In the genomic region with DNA sequence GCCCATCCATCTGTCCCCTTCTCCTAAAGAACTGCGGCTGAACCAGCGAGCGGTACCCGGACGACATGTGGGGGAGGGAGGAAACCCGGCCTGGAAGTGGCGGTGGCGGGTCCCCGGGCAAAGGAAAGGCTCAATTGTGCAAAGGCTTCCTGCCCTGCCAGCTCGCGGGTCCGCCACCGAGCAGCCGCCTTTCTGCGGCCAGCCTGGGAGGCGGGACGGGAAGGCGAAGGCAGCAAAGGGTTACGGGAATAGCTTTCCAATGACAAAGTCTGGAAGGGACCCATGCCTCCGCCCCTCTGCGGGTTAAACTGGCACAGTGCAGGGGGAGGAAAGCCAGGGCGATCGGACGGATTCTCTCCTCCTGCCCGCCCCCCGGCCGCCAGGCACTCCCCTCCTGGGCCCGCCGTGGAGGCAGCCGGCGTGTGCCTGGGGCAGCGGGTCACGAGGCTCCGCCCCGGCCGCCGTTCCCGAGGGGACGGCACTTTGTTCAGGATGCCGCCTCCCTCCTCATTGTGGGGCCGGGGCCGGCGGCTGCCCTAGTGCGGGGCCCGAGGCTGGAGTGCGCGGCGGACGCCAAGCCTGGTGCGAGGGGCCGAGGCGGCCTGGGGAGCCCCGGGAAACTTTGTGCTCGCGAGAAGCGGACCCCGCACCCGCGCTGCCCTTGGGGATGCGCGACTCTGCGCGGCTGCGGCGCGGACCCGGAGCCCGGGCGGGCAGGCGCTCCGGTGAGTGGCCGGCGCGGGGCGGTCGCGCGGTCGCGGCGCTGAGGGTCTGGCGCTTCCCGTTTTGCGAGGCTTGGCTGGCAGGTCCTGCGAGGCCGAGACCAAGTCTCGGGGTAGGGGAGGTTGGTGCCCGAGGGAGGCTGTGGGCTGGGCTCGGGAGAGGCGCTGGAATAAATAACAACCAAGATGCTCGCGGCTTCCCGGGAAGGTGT, we compare ENCODE assay signal across 9 cellular contexts. TPM values are rescaled to one million over a fixed set of nuclear protein-coding genes. Genes with fewer than 3 reads are reported as not detected.
DNase-seq lines count a peak whose midpoint lies in the region; ATAC-seq and TF ChIP-seq lines count a peak whose summit lies in the region.
"Had no signal": no experiment of that assay in that cellular context is flagged by ENCODE, and none has a peak within 500 bp of the region (broad histone marks: within the 10 kb centered on the region; RNA-seq: fewer than 3 reads in every experiment).

TSS of gene NAV1 (plus strand) at position 510 of the 934 bp plus-strand sequence. CDS start 83,758 bp downstream, outside the sequence.

- H3K4me3 ChIP-seq in Loucy (ENCODE audit: low read length, poor library complexity, severe bottlenecking) (peak within 1 kb of the TSS; percentile 78), gastroesophageal sphincter (peak within 1 kb of the TSS; percentile 62 to 74)

- no peaks in the 10 kb centered on the region for H3K36me3 ChIP-seq in Loucy (ENCODE audit: insufficient read depth, low read length)
- no peaks in the 10 kb centered on the region for H3K36me3 ChIP-seq in gastroesophageal sphincter

- peak; percentile 47 to 53 for TF ChIP-seq POLR2A in gastroesophageal sphincter (IDR thresholded peaks at IDR 0.05)

- peaks cover 29% of the 10 kb centered on the region for H3K27me3 ChIP-seq in Loucy (ENCODE audit: insufficient read depth, low read length, poor library complexity, severe bottlenecking)
- peaks cover 3% of the 10 kb centered on the region for H3K27me3 ChIP-seq in gastroesophageal sphincter

- peak within 1 kb of the TSS; percentile 77 for H3K4me2 ChIP-seq in Loucy (ENCODE audit: low read depth, low read length, poor library complexity, severe bottlenecking)

- peak within 1 kb of the TSS in 3 of 4 donors; percentile 83 to 89 (median 87) for H3K27ac ChIP-seq in gastroesophageal sphincter

- intact Hi-C loops in activated T-helper 2 cell treated with anti-CD3 and anti-CD28 coated beads, Interferon-gamma antibody, Interleukin-2, Interleukin-4, amounts not matched to agents 10 μg/mL and 5 μg/mL and 100 μg/mL, durations not matched to agents 14 hours and 24 hours and 36 hours (cut with micrococcal nuclease), result no loop called here

- H3F3A ChIP-seq in Loucy (ENCODE audit: low read depth), result no peaks in the 10 kb centered on the region

- peak within 1 kb of the TSS; percentile 45 for H3K4me3 Mint-ChIP-seq in activated T-helper 2 cell treated with anti-CD3 and anti-CD28 coated beads, Interferon-gamma antibody, Interleukin-2, Interleukin-4, amounts not matched to agents 10 μg/mL and 5 μg/mL and 100 μg/mL, durations not matched to agents 14 hours and 24 hours and 36 hours (ENCODE audit: low read depth)
- H3K4me3 Mint-ChIP-seq in nephron, result peak within 1 kb of the TSS; percentile 85 to 89 (median 88)

- DNase-seq in NCI-H1436 (lab: John Stamatoyannopoulos, UW) (peak; percentile 30), NCI-H1436 treated with DMSO at 0.1 percent for 48 hours (lab: John Stamatoyannopoulos, UW) (no peak)
- no peak for DNase-seq in activated T-helper 2 cell treated with anti-CD3 and anti-CD28 coated beads, Interferon-gamma antibody, Interleukin-2, Interleukin-4, amounts not matched to agents 10 μg/mL and 5 μg/mL and 100 μg/mL, durations not matched to agents 14 hours and 24 hours and 36 hours (ENCODE audit: low spot score)
- DNase-seq: DND-41 had no signal

- no peaks in the 10 kb centered on the region for H3K9me3 ChIP-seq in Loucy (ENCODE audit: insufficient read depth, low read depth, low read length)
- H3K9me3 ChIP-seq in gastroesophageal sphincter, result no peaks in the 10 kb centered on the region

- ATAC-seq in gastroesophageal sphincter (peak; percentile 72), HG02798 (IDR thresholded peaks at IDR 0.05; ENCODE audit: poor library complexity, unreplicated experiment) (no peak), HG03097 (IDR thresholded peaks at IDR 0.05; ENCODE audit: low FRiP score, unreplicated experiment) (no peak)

- H3K4me1 Mint-ChIP-seq in activated T-helper 2 cell treated with anti-CD3 and anti-CD28 coated beads, Interferon-gamma antibody, Interleukin-2, Interleukin-4, amounts not matched to agents 10 μg/mL and 5 μg/mL and 100 μg/mL, durations not matched to agents 14 hours and 24 hours and 36 hours (ENCODE audit: low read depth), result peaks cover 8% of the 10 kb centered on the region
- peaks cover 79% of the 10 kb centered on the region for H3K4me1 Mint-ChIP-seq in nephron

- H3K9ac ChIP-seq in Loucy (ENCODE audit: low read depth, low read length, poor library complexity, severe bottlenecking), result peak within 1 kb of the TSS; percentile 60

- H3K27ac Mint-ChIP-seq in activated T-helper 2 cell treated with anti-CD3 and anti-CD28 coated beads, Interferon-gamma antibody, Interleukin-2, Interleukin-4, amounts not matched to agents 10 μg/mL and 5 μg/mL and 100 μg/mL, durations not matched to agents 14 hours and 24 hours and 36 hours, result no peak within 1 kb of the TSS
- H3K27ac Mint-ChIP-seq in nephron, result peak within 1 kb of the TSS; percentile 3 to 76 (median 57)

- H3K27me3 Mint-ChIP-seq in activated T-helper 2 cell treated with anti-CD3 and anti-CD28 coated beads, Interferon-gamma antibody, Interleukin-2, Interleukin-4, amounts not matched to agents 10 μg/mL and 5 μg/mL and 100 μg/mL, durations not matched to agents 14 hours and 24 hours and 36 hours (ENCODE audit: low read depth), result peaks cover 65% of the 10 kb centered on the region
- H3K27me3 Mint-ChIP-seq in nephron (ENCODE audit: low read depth), result peaks cover 68% of the 10 kb centered on the region

- no peaks in the 10 kb centered on the region for H3K9me3 Mint-ChIP-seq in activated T-helper 2 cell treated with anti-CD3 and anti-CD28 coated beads, Interferon-gamma antibody, Interleukin-2, Interleukin-4, amounts not matched to agents 10 μg/mL and 5 μg/mL and 100 μg/mL, durations not matched to agents 14 hours and 24 hours and 36 hours
- H3K9me3 Mint-ChIP-seq in nephron, result no peaks in the 10 kb centered on the region

- TF ChIP-seq CTCF in Loucy (conservative IDR thresholded peaks at IDR 0.05; ENCODE audit: low read length) (no peak), gastroesophageal sphincter (IDR thresholded peaks at IDR 0.05) (peak in 1 of 4 experiments; percentile 8), nephron (IDR thresholded peaks at IDR 0.05; ENCODE audit: unreplicated experiment in 3 of 3) (no peak)

- H3K36me3 Mint-ChIP-seq in activated T-helper 2 cell treated with anti-CD3 and anti-CD28 coated beads, Interferon-gamma antibody, Interleukin-2, Interleukin-4, amounts not matched to agents 10 μg/mL and 5 μg/mL and 100 μg/mL, durations not matched to agents 14 hours and 24 hours and 36 hours (ENCODE audit: low read depth), result no peaks in the 10 kb centered on the region
- no peaks in the 10 kb centered on the region for H3K36me3 Mint-ChIP-seq in nephron (ENCODE audit: low read depth)

- H4K20me1 ChIP-seq in Loucy (ENCODE audit: insufficient read depth, low read length, poor library complexity, severe bottlenecking), result no peaks in the 10 kb centered on the region

- H3K9me2 ChIP-seq in Loucy (replicated peaks; ENCODE audit: low read depth, low read length), result no peaks in the 10 kb centered on the region

- H3K4me1 ChIP-seq in Loucy (ENCODE audit: insufficient read depth, low read length, poor library complexity, severe bottlenecking) (peaks cover 9% of the 10 kb centered on the region), gastroesophageal sphincter (peaks cover 0 to 84% (median 35%) of the 10 kb centered on the region in 3 donors)

- no peaks in the 10 kb centered on the region for H3K79me2 ChIP-seq in Loucy (ENCODE audit: insufficient read depth, low read length)

- H2AFZ ChIP-seq in Loucy (ENCODE audit: low read length), result peak within 1 kb of the TSS; percentile 88

- TF ChIP-seq EP300 in gastroesophageal sphincter (IDR thresholded peaks at IDR 0.05), result no peak

- WGBS in gastroesophageal sphincter (ENCODE audit: low coverage in 1 of 2), 2 donors, result 0% methylated on average over 1 of the region's 93 CpGs; no CpG with 5 or more reads in 1 of the 2 donors

RNA-seq across cellular contexts. Expression of gene NAV1, which starts in this region (rescaled TPM):
- total RNA-seq in activated T-helper 2 cell treated with anti-CD3 and anti-CD28 coated beads, Interferon-gamma antibody, Interleukin-2, Interleukin-4, amounts not matched to agents 10 μg/mL and 5 μg/mL and 100 μg/mL, durations not matched to agents 14 hours and 24 hours and 36 hours, result 1.3 and 1.6 TPM in 2 replicates
- total RNA-seq in gastroesophageal sphincter, result 10 to 100 TPM; 11.4 to 35.8 (median 18.0) TPM
